ENCODE assay signal across 1 cellular context in genomic region chr11:64304316-64305072, GRCh38.
TF ChIP-seq lines count a peak whose summit lies in the region.

No MANE protein-coding gene starts in this region.

TF ChIP-seq in HepG2, 621 proteins besides CTCF, POLR2A, EP300 and RAD21 (continued from another document and continues in another):
- TF ChIP-seq, protein P1, sequence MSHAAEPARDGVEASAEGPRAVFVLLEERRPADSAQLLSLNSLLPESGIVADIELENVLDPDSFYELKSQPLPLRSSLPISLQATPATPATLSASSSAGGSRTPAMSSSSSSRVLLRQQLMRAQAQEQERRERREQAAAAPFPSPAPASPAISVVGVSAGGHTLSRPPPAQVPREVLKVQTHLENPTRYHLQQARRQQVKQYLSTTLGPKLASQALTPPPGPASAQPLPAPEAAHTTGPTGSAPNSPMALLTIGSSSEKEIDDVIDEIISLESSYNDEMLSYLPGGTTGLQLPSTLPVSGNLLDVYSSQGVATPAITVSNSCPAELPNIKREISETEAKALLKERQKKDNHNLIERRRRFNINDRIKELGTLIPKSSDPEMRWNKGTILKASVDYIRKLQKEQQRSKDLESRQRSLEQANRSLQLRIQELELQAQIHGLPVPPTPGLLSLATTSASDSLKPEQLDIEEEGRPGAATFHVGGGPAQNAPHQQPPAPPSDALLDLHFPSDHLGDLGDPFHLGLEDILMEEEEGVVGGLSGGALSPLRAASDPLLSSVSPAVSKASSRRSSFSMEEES (CRISPR knock-in tag; IDR thresholded peaks at IDR 0.05) = peak; percentile 40
- TF ChIP-seq TAF15 (IDR thresholded peaks at IDR 0.05; ENCODE audit: low read depth, low read length, poor library complexity, severe bottlenecking) (no peak), ATF6 (CRISPR knock-in tag; conservative IDR thresholded peaks at IDR 0.05) (no peak), CAMTA2 (CRISPR knock-in tag; IDR thresholded peaks at IDR 0.05; ENCODE audit: borderline replicate concordance) (no peak), SOX5 (CRISPR knock-in tag; IDR thresholded peaks at IDR 0.05; ENCODE audit: borderline replicate concordance) (no peak), ETS1 (CRISPR knock-in tag; IDR thresholded peaks at IDR 0.05) (no peak), ZNF333 (CRISPR knock-in tag; IDR thresholded peaks at IDR 0.05; ENCODE audit: borderline replicate concordance) (no peak), SMAD9 (CRISPR knock-in tag; IDR thresholded peaks at IDR 0.05) (no peak), YEATS2 (CRISPR knock-in tag; IDR thresholded peaks at IDR 0.05; ENCODE audit: borderline replicate concordance) (peak; percentile 55; the same call in 1 of the 2 replicates), ARHGAP35 (CRISPR knock-in tag; IDR thresholded peaks at IDR 0.05; ENCODE audit: borderline replicate concordance) (no peak), MIXL1 (CRISPR knock-in tag; IDR thresholded peaks at IDR 0.05) (no peak), RBM39 (IDR thresholded peaks at IDR 0.05; ENCODE audit: low read depth, low read length, poor library complexity, severe bottlenecking) (peak; percentile 77), GATAD1 (CRISPR knock-in tag; IDR thresholded peaks at IDR 0.05) (0 out of 2 replicates have a peak, but pooled peaks have one; percentile 43), ZNF629 (CRISPR knock-in tag; conservative IDR thresholded peaks at IDR 0.05) (no peak), XRCC5 (optimal IDR thresholded peaks at IDR 0.05; ENCODE audit: low read length) (peak; percentile 89), HDAC6 (IDR thresholded peaks at IDR 0.05; ENCODE audit: low read depth, low read length) (no peak), ZBTB8A (CRISPR knock-in tag; IDR thresholded peaks at IDR 0.05; ENCODE audit: borderline replicate concordance, low read depth) (no peak), ZNF710 (CRISPR knock-in tag; IDR thresholded peaks at IDR 0.05; ENCODE audit: borderline replicate concordance) (no peak), HNRNPK (IDR thresholded peaks at IDR 0.05; ENCODE audit: low read depth, low read length, poor library complexity, severe bottlenecking) (no peak), SMARCC2 (IDR thresholded peaks at IDR 0.05) (no peak), ZNF121 (CRISPR knock-in tag; IDR thresholded peaks at IDR 0.05) (no peak), ISX (CRISPR knock-in tag; conservative IDR thresholded peaks at IDR 0.05) (0 out of 2 replicates have a peak, but pooled peaks have one; percentile 64), ZNF251 (CRISPR knock-in tag; IDR thresholded peaks at IDR 0.05) (no peak), GFI1 (CRISPR knock-in tag; IDR thresholded peaks at IDR 0.05; ENCODE audit: borderline replicate concordance) (no peak), ELF4 (CRISPR knock-in tag; IDR thresholded peaks at IDR 0.05; ENCODE audit: borderline replicate concordance) (no peak), CC2D1A (CRISPR knock-in tag; IDR thresholded peaks at IDR 0.05) (no peak), ZNF883 (CRISPR knock-in tag; IDR thresholded peaks at IDR 0.05; ENCODE audit: not compliant biosample characterization) (no peak), HOXA7 (CRISPR knock-in tag; IDR thresholded peaks at IDR 0.05) (no peak), ZFY (CRISPR knock-in tag; IDR thresholded peaks at IDR 0.05) (peak; percentile 53), NAIF1 (CRISPR knock-in tag; IDR thresholded peaks at IDR 0.05; ENCODE audit: borderline replicate concordance) (no peak), MXD4 (CRISPR knock-in tag; IDR thresholded peaks at IDR 0.05) (no peak; the same call in 1 of the 2 replicates), MTF2 (CRISPR knock-in tag; IDR thresholded peaks at IDR 0.05; ENCODE audit: borderline replicate concordance) (no peak), TAF1 (CRISPR knock-in tag; IDR thresholded peaks at IDR 0.05) (no peak; the same call in 1 of the 2 replicates), CHD4 (IDR thresholded peaks at IDR 0.05; ENCODE audit: borderline replicate concordance, low read length) (no peak), BRD4 (CRISPR knock-in tag; IDR thresholded peaks at IDR 0.05) (peak; percentile 76; the same call in 1 of the 2 replicates), ZNF547 (CRISPR knock-in tag; IDR thresholded peaks at IDR 0.05) (no peak), ELF3 (CRISPR knock-in tag; IDR thresholded peaks at IDR 0.05) (no peak), DMAP1 (CRISPR knock-in tag; IDR thresholded peaks at IDR 0.05) (peak; percentile 91), TP53 (CRISPR knock-in tag; conservative IDR thresholded peaks at IDR 0.05) (peak; percentile 79; the same call in 1 of the 2 replicates), XBP1 (CRISPR knock-in tag; IDR thresholded peaks at IDR 0.05) (no peak), JUND (CRISPR knock-in tag; IDR thresholded peaks at IDR 0.05) (no peak), ETV5 (CRISPR knock-in tag; IDR thresholded peaks at IDR 0.05; ENCODE audit: borderline replicate concordance) (no peak), ZBTB38 (CRISPR knock-in tag; IDR thresholded peaks at IDR 0.05) (no peak), JUNB (CRISPR knock-in tag; IDR thresholded peaks at IDR 0.05; ENCODE audit: borderline replicate concordance) (no peak), KDM3A (CRISPR knock-in tag; IDR thresholded peaks at IDR 0.05; ENCODE audit: low read depth) (no peak), TFDP2 (CRISPR knock-in tag; IDR thresholded peaks at IDR 0.05) (no peak), ZFAT (CRISPR knock-in tag; conservative IDR thresholded peaks at IDR 0.05) (no peak), ZMAT3 (CRISPR knock-in tag; conservative IDR thresholded peaks at IDR 0.05) (no peak; the same call in 1 of the 2 replicates)
- TF ChIP-seq, protein P2, sequence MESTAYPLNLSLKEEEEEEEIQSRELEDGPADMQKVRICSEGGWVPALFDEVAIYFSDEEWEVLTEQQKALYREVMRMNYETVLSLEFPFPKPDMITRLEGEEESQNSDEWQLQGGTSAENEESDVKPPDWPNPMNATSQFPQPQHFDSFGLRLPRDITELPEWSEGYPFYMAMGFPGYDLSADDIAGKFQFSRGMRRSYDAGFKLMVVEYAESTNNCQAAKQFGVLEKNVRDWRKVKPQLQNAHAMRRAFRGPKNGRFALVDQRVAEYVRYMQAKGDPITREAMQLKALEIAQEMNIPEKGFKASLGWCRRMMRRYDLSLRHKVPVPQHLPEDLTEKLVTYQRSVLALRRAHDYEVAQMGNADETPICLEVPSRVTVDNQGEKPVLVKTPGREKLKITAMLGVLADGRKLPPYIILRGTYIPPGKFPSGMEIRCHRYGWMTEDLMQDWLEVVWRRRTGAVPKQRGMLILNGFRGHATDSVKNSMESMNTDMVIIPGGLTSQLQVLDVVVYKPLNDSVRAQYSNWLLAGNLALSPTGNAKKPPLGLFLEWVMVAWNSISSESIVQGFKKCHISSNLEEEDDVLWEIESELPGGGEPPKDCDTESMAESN (CRISPR knock-in tag; conservative IDR thresholded peaks at IDR 0.05) = 0 out of 2 replicates have a peak, but pooled peaks have one; percentile 30
- TF ChIP-seq, protein P3, sequence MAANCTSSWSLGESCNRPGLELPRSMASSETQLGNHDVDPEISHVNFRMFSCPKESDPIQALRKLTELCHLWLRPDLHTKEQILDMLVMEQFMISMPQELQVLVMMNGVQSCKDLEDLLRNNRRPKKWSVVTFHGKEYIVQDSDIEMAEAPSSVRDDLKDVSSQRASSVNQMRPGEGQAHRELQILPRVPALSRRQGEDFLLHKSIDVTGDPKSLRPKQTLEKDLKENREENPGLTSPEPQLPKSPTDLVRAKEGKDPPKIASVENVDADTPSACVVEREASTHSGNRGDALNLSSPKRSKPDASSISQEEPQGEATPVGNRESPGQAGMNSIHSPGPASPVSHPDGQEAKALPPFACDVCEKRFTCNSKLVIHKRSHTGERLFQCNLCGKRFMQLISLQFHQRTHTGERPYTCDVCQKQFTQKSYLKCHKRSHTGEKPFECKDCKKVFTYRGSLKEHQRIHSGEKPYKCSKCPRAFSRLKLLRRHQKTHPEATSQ (CRISPR knock-in tag; IDR thresholded peaks at IDR 0.05; ENCODE audit: borderline replicate concordance) = no peak
- TF ChIP-seq, protein P4, sequence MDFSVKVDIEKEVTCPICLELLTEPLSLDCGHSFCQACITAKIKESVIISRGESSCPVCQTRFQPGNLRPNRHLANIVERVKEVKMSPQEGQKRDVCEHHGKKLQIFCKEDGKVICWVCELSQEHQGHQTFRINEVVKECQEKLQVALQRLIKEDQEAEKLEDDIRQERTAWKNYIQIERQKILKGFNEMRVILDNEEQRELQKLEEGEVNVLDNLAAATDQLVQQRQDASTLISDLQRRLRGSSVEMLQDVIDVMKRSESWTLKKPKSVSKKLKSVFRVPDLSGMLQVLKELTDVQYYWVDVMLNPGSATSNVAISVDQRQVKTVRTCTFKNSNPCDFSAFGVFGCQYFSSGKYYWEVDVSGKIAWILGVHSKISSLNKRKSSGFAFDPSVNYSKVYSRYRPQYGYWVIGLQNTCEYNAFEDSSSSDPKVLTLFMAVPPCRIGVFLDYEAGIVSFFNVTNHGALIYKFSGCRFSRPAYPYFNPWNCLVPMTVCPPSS (IDR thresholded peaks at IDR 0.05) = no peak
- TF ChIP-seq, protein P5, sequence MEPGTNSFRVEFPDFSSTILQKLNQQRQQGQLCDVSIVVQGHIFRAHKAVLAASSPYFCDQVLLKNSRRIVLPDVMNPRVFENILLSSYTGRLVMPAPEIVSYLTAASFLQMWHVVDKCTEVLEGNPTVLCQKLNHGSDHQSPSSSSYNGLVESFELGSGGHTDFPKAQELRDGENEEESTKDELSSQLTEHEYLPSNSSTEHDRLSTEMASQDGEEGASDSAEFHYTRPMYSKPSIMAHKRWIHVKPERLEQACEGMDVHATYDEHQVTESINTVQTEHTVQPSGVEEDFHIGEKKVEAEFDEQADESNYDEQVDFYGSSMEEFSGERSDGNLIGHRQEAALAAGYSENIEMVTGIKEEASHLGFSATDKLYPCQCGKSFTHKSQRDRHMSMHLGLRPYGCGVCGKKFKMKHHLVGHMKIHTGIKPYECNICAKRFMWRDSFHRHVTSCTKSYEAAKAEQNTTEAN (CRISPR knock-in tag; conservative IDR thresholded peaks at IDR 0.05) = peak; percentile 54
- TF ChIP-seq, protein P6, sequence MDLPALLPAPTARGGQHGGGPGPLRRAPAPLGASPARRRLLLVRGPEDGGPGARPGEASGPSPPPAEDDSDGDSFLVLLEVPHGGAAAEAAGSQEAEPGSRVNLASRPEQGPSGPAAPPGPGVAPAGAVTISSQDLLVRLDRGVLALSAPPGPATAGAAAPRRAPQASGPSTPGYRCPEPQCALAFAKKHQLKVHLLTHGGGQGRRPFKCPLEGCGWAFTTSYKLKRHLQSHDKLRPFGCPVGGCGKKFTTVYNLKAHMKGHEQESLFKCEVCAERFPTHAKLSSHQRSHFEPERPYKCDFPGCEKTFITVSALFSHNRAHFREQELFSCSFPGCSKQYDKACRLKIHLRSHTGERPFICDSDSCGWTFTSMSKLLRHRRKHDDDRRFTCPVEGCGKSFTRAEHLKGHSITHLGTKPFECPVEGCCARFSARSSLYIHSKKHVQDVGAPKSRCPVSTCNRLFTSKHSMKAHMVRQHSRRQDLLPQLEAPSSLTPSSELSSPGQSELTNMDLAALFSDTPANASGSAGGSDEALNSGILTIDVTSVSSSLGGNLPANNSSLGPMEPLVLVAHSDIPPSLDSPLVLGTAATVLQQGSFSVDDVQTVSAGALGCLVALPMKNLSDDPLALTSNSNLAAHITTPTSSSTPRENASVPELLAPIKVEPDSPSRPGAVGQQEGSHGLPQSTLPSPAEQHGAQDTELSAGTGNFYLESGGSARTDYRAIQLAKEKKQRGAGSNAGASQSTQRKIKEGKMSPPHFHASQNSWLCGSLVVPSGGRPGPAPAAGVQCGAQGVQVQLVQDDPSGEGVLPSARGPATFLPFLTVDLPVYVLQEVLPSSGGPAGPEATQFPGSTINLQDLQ (CRISPR knock-in tag; IDR thresholded peaks at IDR 0.05) = no peak
